In the genomic region with DNA sequence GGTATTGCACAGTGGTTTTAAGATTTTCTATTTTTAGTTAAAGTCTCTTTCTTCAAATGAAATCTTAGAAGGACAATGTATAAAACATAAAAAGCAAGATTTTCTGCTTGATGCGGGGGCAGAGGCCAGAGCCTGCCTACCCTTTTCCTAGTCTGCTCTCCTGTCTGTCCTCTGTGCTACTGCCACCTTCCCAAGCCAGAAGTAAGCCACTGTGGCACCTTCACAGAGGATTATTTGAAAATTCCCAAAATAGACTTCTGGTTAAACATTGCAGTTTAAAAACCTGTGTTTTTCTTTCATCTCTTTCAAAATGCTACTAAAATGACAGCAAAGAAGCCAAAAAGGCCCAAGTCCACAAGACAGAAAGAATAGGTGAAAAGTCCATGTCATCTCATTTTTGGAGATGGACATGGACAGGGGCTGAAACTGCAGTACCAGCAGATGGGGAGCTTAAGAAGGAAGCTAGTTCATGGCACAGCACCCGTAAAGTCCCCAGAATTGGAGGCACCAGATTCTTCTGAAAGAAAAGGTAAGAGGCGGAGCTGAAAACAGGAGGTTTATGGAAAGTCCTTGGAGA, we compare ENCODE assay signal across 2 cellular contexts.
TF ChIP-seq lines count a peak whose summit lies in the region.

No MANE protein-coding gene starts in this region.

TF ChIP-seq in H1, 55 proteins besides CTCF, POLR2A, EP300 and RAD21:
- TF ChIP-seq RFX5 (IDR thresholded peaks at IDR 0.05; ENCODE audit: borderline replicate concordance, low read depth, low read length) (no peak), TBP (IDR thresholded peaks at IDR 0.05; ENCODE audit: low read depth, low read length) (no peak), SP4 (IDR thresholded peaks at IDR 0.05; ENCODE audit: low read length) (no peak), JUND (IDR thresholded peaks at IDR 0.05; ENCODE audit: low read length) (no peak), RBBP5 (IDR thresholded peaks at IDR 0.05; ENCODE audit: borderline replicate concordance, low read depth, low read length) (no peak), BCL11A (IDR thresholded peaks at IDR 0.05; ENCODE audit: low read depth in 2 of 2, low read length in 2 of 2) (no peak), JUN (IDR thresholded peaks at IDR 0.05; ENCODE audit: low read depth, low read length) (no peak), SIRT6 (IDR thresholded peaks at IDR 0.05; ENCODE audit: low read length) (no peak), KDM5A (IDR thresholded peaks at IDR 0.05; ENCODE audit: low read length) (no peak), FOSL1 (IDR thresholded peaks at IDR 0.05; ENCODE audit: insufficient read depth, low read depth, low read length) (no peak), SP1 (IDR thresholded peaks at IDR 0.05; ENCODE audit: low read depth, low read length) (no peak)
- TF ChIP-seq, protein P1, sequence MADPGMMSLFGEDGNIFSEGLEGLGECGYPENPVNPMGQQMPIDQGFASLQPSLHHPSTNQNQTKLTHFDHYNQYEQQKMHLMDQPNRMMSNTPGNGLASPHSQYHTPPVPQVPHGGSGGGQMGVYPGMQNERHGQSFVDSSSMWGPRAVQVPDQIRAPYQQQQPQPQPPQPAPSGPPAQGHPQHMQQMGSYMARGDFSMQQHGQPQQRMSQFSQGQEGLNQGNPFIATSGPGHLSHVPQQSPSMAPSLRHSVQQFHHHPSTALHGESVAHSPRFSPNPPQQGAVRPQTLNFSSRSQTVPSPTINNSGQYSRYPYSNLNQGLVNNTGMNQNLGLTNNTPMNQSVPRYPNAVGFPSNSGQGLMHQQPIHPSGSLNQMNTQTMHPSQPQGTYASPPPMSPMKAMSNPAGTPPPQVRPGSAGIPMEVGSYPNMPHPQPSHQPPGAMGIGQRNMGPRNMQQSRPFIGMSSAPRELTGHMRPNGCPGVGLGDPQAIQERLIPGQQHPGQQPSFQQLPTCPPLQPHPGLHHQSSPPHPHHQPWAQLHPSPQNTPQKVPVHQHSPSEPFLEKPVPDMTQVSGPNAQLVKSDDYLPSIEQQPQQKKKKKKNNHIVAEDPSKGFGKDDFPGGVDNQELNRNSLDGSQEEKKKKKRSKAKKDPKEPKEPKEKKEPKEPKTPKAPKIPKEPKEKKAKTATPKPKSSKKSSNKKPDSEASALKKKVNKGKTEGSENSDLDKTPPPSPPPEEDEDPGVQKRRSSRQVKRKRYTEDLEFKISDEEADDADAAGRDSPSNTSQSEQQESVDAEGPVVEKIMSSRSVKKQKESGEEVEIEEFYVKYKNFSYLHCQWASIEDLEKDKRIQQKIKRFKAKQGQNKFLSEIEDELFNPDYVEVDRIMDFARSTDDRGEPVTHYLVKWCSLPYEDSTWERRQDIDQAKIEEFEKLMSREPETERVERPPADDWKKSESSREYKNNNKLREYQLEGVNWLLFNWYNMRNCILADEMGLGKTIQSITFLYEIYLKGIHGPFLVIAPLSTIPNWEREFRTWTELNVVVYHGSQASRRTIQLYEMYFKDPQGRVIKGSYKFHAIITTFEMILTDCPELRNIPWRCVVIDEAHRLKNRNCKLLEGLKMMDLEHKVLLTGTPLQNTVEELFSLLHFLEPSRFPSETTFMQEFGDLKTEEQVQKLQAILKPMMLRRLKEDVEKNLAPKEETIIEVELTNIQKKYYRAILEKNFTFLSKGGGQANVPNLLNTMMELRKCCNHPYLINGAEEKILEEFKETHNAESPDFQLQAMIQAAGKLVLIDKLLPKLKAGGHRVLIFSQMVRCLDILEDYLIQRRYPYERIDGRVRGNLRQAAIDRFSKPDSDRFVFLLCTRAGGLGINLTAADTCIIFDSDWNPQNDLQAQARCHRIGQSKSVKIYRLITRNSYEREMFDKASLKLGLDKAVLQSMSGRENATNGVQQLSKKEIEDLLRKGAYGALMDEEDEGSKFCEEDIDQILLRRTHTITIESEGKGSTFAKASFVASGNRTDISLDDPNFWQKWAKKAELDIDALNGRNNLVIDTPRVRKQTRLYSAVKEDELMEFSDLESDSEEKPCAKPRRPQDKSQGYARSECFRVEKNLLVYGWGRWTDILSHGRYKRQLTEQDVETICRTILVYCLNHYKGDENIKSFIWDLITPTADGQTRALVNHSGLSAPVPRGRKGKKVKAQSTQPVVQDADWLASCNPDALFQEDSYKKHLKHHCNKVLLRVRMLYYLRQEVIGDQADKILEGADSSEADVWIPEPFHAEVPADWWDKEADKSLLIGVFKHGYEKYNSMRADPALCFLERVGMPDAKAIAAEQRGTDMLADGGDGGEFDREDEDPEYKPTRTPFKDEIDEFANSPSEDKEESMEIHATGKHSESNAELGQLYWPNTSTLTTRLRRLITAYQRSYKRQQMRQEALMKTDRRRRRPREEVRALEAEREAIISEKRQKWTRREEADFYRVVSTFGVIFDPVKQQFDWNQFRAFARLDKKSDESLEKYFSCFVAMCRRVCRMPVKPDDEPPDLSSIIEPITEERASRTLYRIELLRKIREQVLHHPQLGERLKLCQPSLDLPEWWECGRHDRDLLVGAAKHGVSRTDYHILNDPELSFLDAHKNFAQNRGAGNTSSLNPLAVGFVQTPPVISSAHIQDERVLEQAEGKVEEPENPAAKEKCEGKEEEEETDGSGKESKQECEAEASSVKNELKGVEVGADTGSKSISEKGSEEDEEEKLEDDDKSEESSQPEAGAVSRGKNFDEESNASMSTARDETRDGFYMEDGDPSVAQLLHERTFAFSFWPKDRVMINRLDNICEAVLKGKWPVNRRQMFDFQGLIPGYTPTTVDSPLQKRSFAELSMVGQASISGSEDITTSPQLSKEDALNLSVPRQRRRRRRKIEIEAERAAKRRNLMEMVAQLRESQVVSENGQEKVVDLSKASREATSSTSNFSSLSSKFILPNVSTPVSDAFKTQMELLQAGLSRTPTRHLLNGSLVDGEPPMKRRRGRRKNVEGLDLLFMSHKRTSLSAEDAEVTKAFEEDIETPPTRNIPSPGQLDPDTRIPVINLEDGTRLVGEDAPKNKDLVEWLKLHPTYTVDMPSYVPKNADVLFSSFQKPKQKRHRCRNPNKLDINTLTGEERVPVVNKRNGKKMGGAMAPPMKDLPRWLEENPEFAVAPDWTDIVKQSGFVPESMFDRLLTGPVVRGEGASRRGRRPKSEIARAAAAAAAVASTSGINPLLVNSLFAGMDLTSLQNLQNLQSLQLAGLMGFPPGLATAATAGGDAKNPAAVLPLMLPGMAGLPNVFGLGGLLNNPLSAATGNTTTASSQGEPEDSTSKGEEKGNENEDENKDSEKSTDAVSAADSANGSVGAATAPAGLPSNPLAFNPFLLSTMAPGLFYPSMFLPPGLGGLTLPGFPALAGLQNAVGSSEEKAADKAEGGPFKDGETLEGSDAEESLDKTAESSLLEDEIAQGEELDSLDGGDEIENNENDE (IDR thresholded peaks at IDR 0.05; ENCODE audit: insufficient replicate concordance, low read length) = no peak
- TF ChIP-seq, protein P2, sequence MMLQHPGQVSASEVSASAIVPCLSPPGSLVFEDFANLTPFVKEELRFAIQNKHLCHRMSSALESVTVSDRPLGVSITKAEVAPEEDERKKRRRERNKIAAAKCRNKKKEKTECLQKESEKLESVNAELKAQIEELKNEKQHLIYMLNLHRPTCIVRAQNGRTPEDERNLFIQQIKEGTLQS (IDR thresholded peaks at IDR 0.05; ENCODE audit: insufficient read depth, low read depth, low read length) = no peak
TF ChIP-seq in H1: peak in this region for 0.

TF ChIP-seq in HepG2, 621 proteins besides CTCF, POLR2A, EP300 and RAD21 (continues in another document):
- TF ChIP-seq BRF2 (CRISPR knock-in tag; IDR thresholded peaks at IDR 0.05) (0 out of 2 replicates have a peak, but pooled peaks have one; percentile 43), STAG1 (CRISPR knock-in tag; IDR thresholded peaks at IDR 0.05) (0 out of 2 replicates have a peak, but pooled peaks have one; percentile 6), ZNF607 (CRISPR knock-in tag; IDR thresholded peaks at IDR 0.05; ENCODE audit: borderline replicate concordance) (no peak), FOXP1 (IDR thresholded peaks at IDR 0.05) (no peak), FOXP1 (CRISPR knock-in tag; IDR thresholded peaks at IDR 0.05) (no peak), LCORL (IDR thresholded peaks at IDR 0.05) (no peak), LCORL (CRISPR knock-in tag; IDR thresholded peaks at IDR 0.05) (peak; percentile 68; the same call in 1 of the 2 replicates), JUND (CRISPR knock-in tag; IDR thresholded peaks at IDR 0.05) (no peak), ERF (CRISPR knock-in tag; IDR thresholded peaks at IDR 0.05) (no peak), ZBTB1 (CRISPR knock-in tag; IDR thresholded peaks at IDR 0.05; ENCODE audit: borderline replicate concordance) (no peak), MEF2D (CRISPR knock-in tag; IDR thresholded peaks at IDR 0.05) (peak; percentile 85; the same call in 1 of the 2 replicates), ZNF629 (CRISPR knock-in tag; conservative IDR thresholded peaks at IDR 0.05) (0 out of 2 replicates have a peak, but pooled peaks have one; percentile 23), ZNF710 (CRISPR knock-in tag; IDR thresholded peaks at IDR 0.05; ENCODE audit: borderline replicate concordance) (0 out of 2 replicates have a peak, but pooled peaks have one; percentile 24)
- TF ChIP-seq, protein P3, sequence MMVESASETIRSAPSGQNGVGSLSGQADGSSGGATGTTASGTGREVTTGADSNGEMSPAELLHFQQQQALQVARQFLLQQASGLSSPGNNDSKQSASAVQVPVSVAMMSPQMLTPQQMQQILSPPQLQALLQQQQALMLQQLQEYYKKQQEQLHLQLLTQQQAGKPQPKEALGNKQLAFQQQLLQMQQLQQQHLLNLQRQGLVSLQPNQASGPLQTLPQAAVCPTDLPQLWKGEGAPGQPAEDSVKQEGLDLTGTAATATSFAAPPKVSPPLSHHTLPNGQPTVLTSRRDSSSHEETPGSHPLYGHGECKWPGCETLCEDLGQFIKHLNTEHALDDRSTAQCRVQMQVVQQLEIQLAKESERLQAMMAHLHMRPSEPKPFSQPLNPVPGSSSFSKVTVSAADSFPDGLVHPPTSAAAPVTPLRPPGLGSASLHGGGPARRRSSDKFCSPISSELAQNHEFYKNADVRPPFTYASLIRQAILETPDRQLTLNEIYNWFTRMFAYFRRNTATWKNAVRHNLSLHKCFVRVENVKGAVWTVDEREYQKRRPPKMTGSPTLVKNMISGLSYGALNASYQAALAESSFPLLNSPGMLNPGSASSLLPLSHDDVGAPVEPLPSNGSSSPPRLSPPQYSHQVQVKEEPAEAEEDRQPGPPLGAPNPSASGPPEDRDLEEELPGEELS (CRISPR knock-in tag; IDR thresholded peaks at IDR 0.05) = peak; percentile 30; the same call in 1 of the 2 replicates
- TF ChIP-seq, protein P4, sequence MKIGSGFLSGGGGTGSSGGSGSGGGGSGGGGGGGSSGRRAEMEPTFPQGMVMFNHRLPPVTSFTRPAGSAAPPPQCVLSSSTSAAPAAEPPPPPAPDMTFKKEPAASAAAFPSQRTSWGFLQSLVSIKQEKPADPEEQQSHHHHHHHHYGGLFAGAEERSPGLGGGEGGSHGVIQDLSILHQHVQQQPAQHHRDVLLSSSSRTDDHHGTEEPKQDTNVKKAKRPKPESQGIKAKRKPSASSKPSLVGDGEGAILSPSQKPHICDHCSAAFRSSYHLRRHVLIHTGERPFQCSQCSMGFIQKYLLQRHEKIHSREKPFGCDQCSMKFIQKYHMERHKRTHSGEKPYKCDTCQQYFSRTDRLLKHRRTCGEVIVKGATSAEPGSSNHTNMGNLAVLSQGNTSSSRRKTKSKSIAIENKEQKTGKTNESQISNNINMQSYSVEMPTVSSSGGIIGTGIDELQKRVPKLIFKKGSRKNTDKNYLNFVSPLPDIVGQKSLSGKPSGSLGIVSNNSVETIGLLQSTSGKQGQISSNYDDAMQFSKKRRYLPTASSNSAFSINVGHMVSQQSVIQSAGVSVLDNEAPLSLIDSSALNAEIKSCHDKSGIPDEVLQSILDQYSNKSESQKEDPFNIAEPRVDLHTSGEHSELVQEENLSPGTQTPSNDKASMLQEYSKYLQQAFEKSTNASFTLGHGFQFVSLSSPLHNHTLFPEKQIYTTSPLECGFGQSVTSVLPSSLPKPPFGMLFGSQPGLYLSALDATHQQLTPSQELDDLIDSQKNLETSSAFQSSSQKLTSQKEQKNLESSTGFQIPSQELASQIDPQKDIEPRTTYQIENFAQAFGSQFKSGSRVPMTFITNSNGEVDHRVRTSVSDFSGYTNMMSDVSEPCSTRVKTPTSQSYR (CRISPR knock-in tag; IDR thresholded peaks at IDR 0.05; ENCODE audit: borderline replicate concordance) = no peak
- TF ChIP-seq, protein P5, sequence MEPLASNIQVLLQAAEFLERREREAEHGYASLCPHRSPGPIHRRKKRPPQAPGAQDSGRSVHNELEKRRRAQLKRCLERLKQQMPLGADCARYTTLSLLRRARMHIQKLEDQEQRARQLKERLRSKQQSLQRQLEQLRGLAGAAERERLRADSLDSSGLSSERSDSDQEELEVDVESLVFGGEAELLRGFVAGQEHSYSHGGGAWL (CRISPR knock-in tag; IDR thresholded peaks at IDR 0.05) = no peak
- TF ChIP-seq, protein P6, sequence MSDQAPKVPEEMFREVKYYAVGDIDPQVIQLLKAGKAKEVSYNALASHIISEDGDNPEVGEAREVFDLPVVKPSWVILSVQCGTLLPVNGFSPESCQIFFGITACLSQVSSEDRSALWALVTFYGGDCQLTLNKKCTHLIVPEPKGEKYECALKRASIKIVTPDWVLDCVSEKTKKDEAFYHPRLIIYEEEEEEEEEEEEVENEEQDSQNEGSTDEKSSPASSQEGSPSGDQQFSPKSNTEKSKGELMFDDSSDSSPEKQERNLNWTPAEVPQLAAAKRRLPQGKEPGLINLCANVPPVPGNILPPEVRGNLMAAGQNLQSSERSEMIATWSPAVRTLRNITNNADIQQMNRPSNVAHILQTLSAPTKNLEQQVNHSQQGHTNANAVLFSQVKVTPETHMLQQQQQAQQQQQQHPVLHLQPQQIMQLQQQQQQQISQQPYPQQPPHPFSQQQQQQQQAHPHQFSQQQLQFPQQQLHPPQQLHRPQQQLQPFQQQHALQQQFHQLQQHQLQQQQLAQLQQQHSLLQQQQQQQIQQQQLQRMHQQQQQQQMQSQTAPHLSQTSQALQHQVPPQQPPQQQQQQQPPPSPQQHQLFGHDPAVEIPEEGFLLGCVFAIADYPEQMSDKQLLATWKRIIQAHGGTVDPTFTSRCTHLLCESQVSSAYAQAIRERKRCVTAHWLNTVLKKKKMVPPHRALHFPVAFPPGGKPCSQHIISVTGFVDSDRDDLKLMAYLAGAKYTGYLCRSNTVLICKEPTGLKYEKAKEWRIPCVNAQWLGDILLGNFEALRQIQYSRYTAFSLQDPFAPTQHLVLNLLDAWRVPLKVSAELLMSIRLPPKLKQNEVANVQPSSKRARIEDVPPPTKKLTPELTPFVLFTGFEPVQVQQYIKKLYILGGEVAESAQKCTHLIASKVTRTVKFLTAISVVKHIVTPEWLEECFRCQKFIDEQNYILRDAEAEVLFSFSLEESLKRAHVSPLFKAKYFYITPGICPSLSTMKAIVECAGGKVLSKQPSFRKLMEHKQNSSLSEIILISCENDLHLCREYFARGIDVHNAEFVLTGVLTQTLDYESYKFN (CRISPR knock-in tag; conservative IDR thresholded peaks at IDR 0.05) = peak; percentile 58
